In the genomic region with DNA sequence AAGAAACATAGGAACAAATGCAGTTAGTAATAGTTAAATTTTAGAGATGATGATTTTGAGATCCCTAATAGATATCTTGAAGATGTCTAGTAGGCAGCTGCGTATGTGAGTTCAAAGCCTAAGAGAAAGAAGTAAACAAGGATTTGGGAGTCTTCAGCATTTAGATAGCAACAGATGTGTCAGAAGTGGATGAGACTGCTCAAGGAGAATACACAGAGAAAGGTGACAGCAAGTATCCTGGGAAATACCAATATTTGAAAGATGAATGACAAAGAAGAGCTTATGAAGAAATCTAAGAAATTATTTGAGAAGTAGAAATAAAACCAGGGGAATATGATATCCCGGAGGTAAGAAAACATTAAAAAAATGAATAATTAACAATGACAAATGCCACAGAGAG, we compare ENCODE assay signal across 23 cellular contexts.
"Had no signal": no experiment of that assay in that cellular context is flagged by ENCODE, and none has a peak within 500 bp of the region (broad histone marks: within the 10 kb centered on the region; RNA-seq: fewer than 3 reads in every experiment).

No MANE protein-coding gene starts in this region.

- H3K27ac ChIP-seq: gastroesophageal sphincter, hepatocyte, parathyroid adenoma, right atrium auricular region, suprapubic skin, tibial artery had no signal

- ATAC-seq: activated CD8-positive, alpha-beta T cell treated with anti-CD3 and anti-CD28 coated beads for 36 hours; activated naive CD4-positive, alpha-beta T cell treated with anti-CD3 and anti-CD28 coated beads, Interleukin-2, amount 50 U/mL, for 72 hours; activated T-cell treated with anti-CD3 and anti-CD28 coated beads, Interleukin-2, amount 50 U/mL, for 4 hours; activated T-helper 17 cell treated with anti-CD3 and anti-CD28 coated beads, Interleukin-2, amount 50 U/mL, for 72 hours; gastroesophageal sphincter; left colon; naive thymus-derived CD8-positive, alpha-beta T cell had no signal

- H3K4me1 ChIP-seq: gastroesophageal sphincter, parathyroid adenoma, right atrium auricular region, suprapubic skin, tibial artery had no signal

- H3K4me3 ChIP-seq: gastroesophageal sphincter, hepatocyte, right atrium auricular region, suprapubic skin, tibial artery had no signal

- H3K9me3 ChIP-seq: gastroesophageal sphincter, right atrium auricular region, suprapubic skin, tibial artery had no signal

- H3K79me2 ChIP-seq: hepatocyte, parathyroid adenoma had no signal

- H3K9ac ChIP-seq: parathyroid adenoma had no signal

- DNase-seq: activated B cell treated with CpG ODN at 0.5 μM for 24 hours; activated CD4-positive, alpha-beta T cell treated with anti-CD3 and anti-CD28 coated beads, Interleukin-2, amount 50 U/mL, for 1 hour; activated CD8-positive, alpha-beta T cell treated with anti-CD3 and anti-CD28 coated beads for 36 hours; activated gamma-delta T cell treated with Interleukin-2 at 50 U/mL for 16 hours; activated T-cell treated with anti-CD3 and anti-CD28 coated beads, Interleukin-2, amount 50 U/mL, for 4 hours; anterior cingulate cortex; cortex of kidney; kidney; left colon; midbrain; naive thymus-derived CD8-positive, alpha-beta T cell; nucleus accumbens; stimulated activated CD4-positive, alpha-beta T cell treated with anti-CD3 and anti-CD28 coated beads, Interleukin-15, amount 100 ng/mL, for 24 hours; stimulated activated CD4-positive, alpha-beta T cell treated with anti-CD3 and anti-CD28 coated beads, Interleukin-2, amount 100 ng/mL, for 24 hours; stimulated activated naive CD4-positive, alpha-beta T cell; tibial artery had no signal

- H2AFZ ChIP-seq: hepatocyte, parathyroid adenoma had no signal

- H3K27me3 ChIP-seq: gastroesophageal sphincter, hepatocyte, right atrium auricular region, suprapubic skin, tibial artery had no signal

- H3K4me2 ChIP-seq: hepatocyte had no signal
